In genomic region chr6:164243012-164243610, GRCh38 we compare ENCODE assay signal across 32 cellular contexts.
"Had no signal": no experiment of that assay in that cellular context is flagged by ENCODE, and none has a peak within 500 bp of the region (broad histone marks: within the 10 kb centered on the region; RNA-seq: fewer than 3 reads in every experiment).

No MANE protein-coding gene starts in this region.

- H3K36me3 Mint-ChIP-seq: activated CD8-positive, alpha-beta memory T cell treated with anti-CD3 and anti-CD28 coated beads, Interleukin-2, amount 10 ng/mL, durations not matched to agents 7 days and 5 days; activated naive CD4-positive, alpha-beta T cell treated with anti-CD3 and anti-CD28 coated beads, Interleukin-2, amount 50 U/mL, for 24 hours; activated naive CD8-positive, alpha-beta T cell treated with anti-CD3 and anti-CD28 coated beads for 36 hours; WTC11 had no signal

- H3K4me3 Mint-ChIP-seq: activated CD4-positive, alpha-beta T cell treated with anti-CD3 and anti-CD28 coated beads, Interleukin-2, amount 10 ng/mL, durations not matched to agents 7 days and 5 days; activated CD8-positive, alpha-beta memory T cell treated with anti-CD3 and anti-CD28 coated beads, Interleukin-2, amount 10 ng/mL, durations not matched to agents 7 days and 5 days; activated CD8-positive, alpha-beta T cell treated with anti-CD3 and anti-CD28 coated beads for 36 hours; activated naive CD4-positive, alpha-beta T cell treated with anti-CD3 and anti-CD28 coated beads for 36 hours; activated naive CD4-positive, alpha-beta T cell treated with anti-CD3 and anti-CD28 coated beads, Interleukin-2, amount 50 U/mL, for 24 hours; activated naive CD8-positive, alpha-beta T cell treated with anti-CD3 and anti-CD28 coated beads for 36 hours; activated naive CD8-positive, alpha-beta T cell treated with anti-CD3 and anti-CD28 coated beads, Interleukin-2, amount 50 U/mL, for 24 hours; activated T-helper 1 cell treated with anti-CD3 and anti-CD28 coated beads, Interleukin-12 subunit alpha, Interleukin-12 subunit beta, Interleukin-2, Interleukin-4 antibody, amounts not matched to agents 30 ng/mL and 10 ng/mL and 1 ng/mL, durations not matched to agents 14 hours and 24 hours and 36 hours; central memory CD8-positive, alpha-beta T cell; dendritic cell treated with granulocyte-macrophage colony-stimulating factor and Interleukin-4, amounts not matched to agents 40 ng/mL and 50 ng/mL, for 4 days; endodermal cell; WTC11 had no signal

- H3K27ac Mint-ChIP-seq: activated CD4-positive, alpha-beta T cell treated with anti-CD3 and anti-CD28 coated beads, Interleukin-2, amount 10 ng/mL, durations not matched to agents 7 days and 5 days; activated CD8-positive, alpha-beta memory T cell treated with anti-CD3 and anti-CD28 coated beads, Interleukin-2, amount 10 ng/mL, durations not matched to agents 7 days and 5 days; activated CD8-positive, alpha-beta T cell treated with anti-CD3 and anti-CD28 coated beads for 36 hours; activated naive CD4-positive, alpha-beta T cell treated with anti-CD3 and anti-CD28 coated beads for 36 hours; activated naive CD4-positive, alpha-beta T cell treated with anti-CD3 and anti-CD28 coated beads, Interleukin-2, amount 50 U/mL, for 24 hours; activated naive CD8-positive, alpha-beta T cell treated with anti-CD3 and anti-CD28 coated beads for 36 hours; activated naive CD8-positive, alpha-beta T cell treated with anti-CD3 and anti-CD28 coated beads, Interleukin-2, amount 50 U/mL, for 24 hours; activated T-helper 1 cell treated with anti-CD3 and anti-CD28 coated beads, Interleukin-12 subunit alpha, Interleukin-12 subunit beta, Interleukin-2, Interleukin-4 antibody, amounts not matched to agents 30 ng/mL and 10 ng/mL and 1 ng/mL, durations not matched to agents 14 hours and 24 hours and 36 hours; activated T-helper 2 cell treated with anti-CD3 and anti-CD28 coated beads, Interferon-gamma antibody, Interleukin-2, Interleukin-4, amounts not matched to agents 10 μg/mL and 5 μg/mL and 100 μg/mL, durations not matched to agents 14 hours and 24 hours and 36 hours; dendritic cell treated with granulocyte-macrophage colony-stimulating factor and Interleukin-4, amounts not matched to agents 40 ng/mL and 50 ng/mL, for 4 days; endodermal cell; WTC11 had no signal

- ATAC-seq: activated CD8-positive, alpha-beta memory T cell treated with anti-CD3 and anti-CD28 coated beads, Interleukin-2, amount 10 ng/mL, durations not matched to agents 7 days and 5 days; activated CD8-positive, alpha-beta T cell treated with anti-CD3 and anti-CD28 coated beads for 36 hours; activated naive CD8-positive, alpha-beta T cell treated with anti-CD3 and anti-CD28 coated beads, Interleukin-2, amount 50 U/mL, for 24 hours; esophagus mucosa; gastroesophageal sphincter; WTC11 had no signal

- H3K27me3 Mint-ChIP-seq: activated CD4-positive, alpha-beta T cell treated with anti-CD3 and anti-CD28 coated beads, Interleukin-2, amount 10 ng/mL, durations not matched to agents 7 days and 5 days; activated CD8-positive, alpha-beta memory T cell treated with anti-CD3 and anti-CD28 coated beads, Interleukin-2, amount 10 ng/mL, durations not matched to agents 7 days and 5 days; activated CD8-positive, alpha-beta T cell treated with anti-CD3 and anti-CD28 coated beads for 36 hours; activated naive CD4-positive, alpha-beta T cell treated with anti-CD3 and anti-CD28 coated beads, Interleukin-2, amount 50 U/mL, for 24 hours; activated naive CD8-positive, alpha-beta T cell treated with anti-CD3 and anti-CD28 coated beads for 36 hours; activated naive CD8-positive, alpha-beta T cell treated with anti-CD3 and anti-CD28 coated beads, Interleukin-2, amount 50 U/mL, for 24 hours; central memory CD8-positive, alpha-beta T cell; dendritic cell treated with granulocyte-macrophage colony-stimulating factor and Interleukin-4, amounts not matched to agents 40 ng/mL and 50 ng/mL, for 4 days had no signal

- H3K4me1 ChIP-seq: adrenal gland, gastroesophageal sphincter had no signal

- H3K36me3 ChIP-seq: adrenal gland, brain microvascular endothelial cell, gastroesophageal sphincter had no signal

- H3K27me3 ChIP-seq: adrenal gland, brain microvascular endothelial cell, dorsolateral prefrontal cortex, gastroesophageal sphincter had no signal

- H3K4me1 Mint-ChIP-seq: activated CD4-positive, alpha-beta T cell treated with anti-CD3 and anti-CD28 coated beads, Interleukin-2, amount 10 ng/mL, durations not matched to agents 7 days and 5 days; activated CD8-positive, alpha-beta memory T cell treated with anti-CD3 and anti-CD28 coated beads, Interleukin-2, amount 10 ng/mL, durations not matched to agents 7 days and 5 days; activated naive CD4-positive, alpha-beta T cell treated with anti-CD3 and anti-CD28 coated beads, Interleukin-2, amount 50 U/mL, for 24 hours; activated naive CD8-positive, alpha-beta T cell treated with anti-CD3 and anti-CD28 coated beads for 36 hours; activated naive CD8-positive, alpha-beta T cell treated with anti-CD3 and anti-CD28 coated beads, Interleukin-2, amount 50 U/mL, for 24 hours; central memory CD8-positive, alpha-beta T cell; WTC11 had no signal

- DNase-seq: activated CD4-positive, alpha-beta T cell treated with anti-CD3 and anti-CD28 coated beads for 1 hour; activated CD4-positive, alpha-beta T cell treated with anti-CD3 and anti-CD28 coated beads for 4 hours; activated CD4-positive, alpha-beta T cell treated with anti-CD3 and anti-CD28 coated beads, Interleukin-2, amount 10 ng/mL, durations not matched to agents 7 days and 5 days; activated CD4-positive, alpha-beta T cell treated with anti-CD3 and anti-CD28 coated beads, Interleukin-2, amount 50 U/mL, for 4 hours; activated CD8-positive, alpha-beta memory T cell treated with anti-CD3 and anti-CD28 coated beads, Interleukin-2, amount 10 ng/mL, durations not matched to agents 7 days and 5 days; activated CD8-positive, alpha-beta memory T cell treated with anti-CD3 and anti-CD28 coated beads, Interleukin-2, amount 50 U/mL, for 4 hours; activated CD8-positive, alpha-beta T cell treated with anti-CD3 and anti-CD28 coated beads for 36 hours; activated effector memory CD4-positive, alpha-beta T cell treated with anti-CD3 and anti-CD28 coated beads, Interleukin-2, amount 50 U/mL, for 16 hours; activated naive CD4-positive, alpha-beta T cell treated with anti-CD3 and anti-CD28 coated beads for 36 hours; activated naive CD8-positive, alpha-beta T cell treated with anti-CD3 and anti-CD28 coated beads for 36 hours; activated naive CD8-positive, alpha-beta T cell treated with anti-CD3 and anti-CD28 coated beads, Interleukin-2, amount 50 U/mL, for 24 hours; activated T-cell treated with anti-CD3 and anti-CD28 coated beads, Interleukin-2, amount 50 U/mL, for 1 hour; activated T-cell treated with anti-CD3 and anti-CD28 coated beads, Interleukin-2, amount 50 U/mL, for 48 hours; adrenal gland; amygdala; aorta; brain microvascular endothelial cell; dorsolateral prefrontal cortex; effector memory CD4-positive, alpha-beta T cell; endodermal cell; foreskin melanocyte; T-helper 2 cell had no signal

- H3K27ac ChIP-seq: adrenal gland, brain microvascular endothelial cell, coronary artery, dorsolateral prefrontal cortex, gastroesophageal sphincter, VCaP had no signal

- H3K9me3 Mint-ChIP-seq: activated CD4-positive, alpha-beta T cell treated with anti-CD3 and anti-CD28 coated beads, Interleukin-2, amount 10 ng/mL, durations not matched to agents 7 days and 5 days; activated CD8-positive, alpha-beta T cell treated with anti-CD3 and anti-CD28 coated beads for 36 hours; activated naive CD4-positive, alpha-beta T cell treated with anti-CD3 and anti-CD28 coated beads for 36 hours; activated naive CD8-positive, alpha-beta T cell treated with anti-CD3 and anti-CD28 coated beads for 36 hours; activated naive CD8-positive, alpha-beta T cell treated with anti-CD3 and anti-CD28 coated beads, Interleukin-2, amount 50 U/mL, for 24 hours; central memory CD8-positive, alpha-beta T cell had no signal

- H3K9me3 ChIP-seq: adrenal gland, gastroesophageal sphincter had no signal

- H3K4me3 ChIP-seq: adrenal gland, coronary artery, dorsolateral prefrontal cortex, gastroesophageal sphincter had no signal
